In the genomic region with DNA sequence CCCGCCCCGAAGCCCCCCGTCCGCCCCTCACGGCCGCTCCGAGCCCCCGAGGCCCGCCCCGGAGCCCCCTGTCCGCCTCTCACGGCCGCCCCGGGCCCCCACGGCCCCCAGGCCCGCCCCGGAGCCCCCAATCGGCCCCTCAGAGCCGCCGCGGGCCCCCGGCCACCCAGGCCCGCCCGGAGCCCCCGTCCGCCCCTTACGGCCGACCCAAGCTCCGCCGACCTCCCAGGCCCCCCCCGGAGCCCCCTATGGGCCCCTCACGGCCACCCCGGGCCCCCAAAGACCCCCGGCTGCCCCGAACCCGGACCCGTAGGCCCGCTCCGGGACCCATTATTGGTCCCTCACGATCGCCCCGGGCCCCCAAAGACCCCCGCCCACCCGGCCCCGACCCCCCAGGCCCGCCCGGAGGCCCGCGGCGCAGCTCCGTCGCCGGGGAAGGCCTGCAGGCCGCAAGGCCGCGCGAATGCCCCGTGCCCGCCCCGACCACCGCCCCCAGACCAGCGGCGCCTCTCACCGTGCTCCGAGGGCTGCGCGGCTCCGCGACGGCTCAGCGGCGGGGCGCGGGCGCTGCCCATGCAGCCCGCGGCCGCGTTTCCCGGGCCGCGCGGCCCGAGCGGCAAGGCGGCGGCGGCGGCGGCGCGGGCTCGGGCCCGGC, we compare ENCODE assay signal across 8 cellular contexts. TPM values are rescaled to one million over a fixed set of nuclear protein-coding genes. Genes with fewer than 3 reads are reported as not detected.
A peak's percentile ranks its signal among the peaks of the same experiment; 100 is the strongest.
DNase-seq lines count a peak whose midpoint lies in the region; ATAC-seq and TF ChIP-seq lines count a peak whose summit lies in the region.

No MANE protein-coding gene starts in this region.

- ATAC-seq in HG03103 (IDR thresholded peaks at IDR 0.05; ENCODE audit: low read depth, unreplicated experiment) = peak; percentile 0
- no peak for ATAC-seq in GM21825 (IDR thresholded peaks at IDR 0.05; ENCODE audit: unreplicated experiment)
- ATAC-seq in HG03432 (IDR thresholded peaks at IDR 0.05; ENCODE audit: unreplicated experiment) = no peak

- intact Hi-C loops in MCF 10A (cut with micrococcal nuclease) = loop anchor here (1.0 to 5.0 kb wide), 3 partner anchors 15 to 48 kb away; a partner anchor contains a TSS

- H3K27ac Mint-ChIP-seq in MCF 10A (ENCODE audit: low read depth, unreplicated experiment) = peak overlapping the region; percentile 52

- BruUV-seq in MCF 10A (replicated peaks; lab: Mats Ljungman, UMichigan) = no TSS peak

- H3K4me1 ChIP-seq in mesodermal cell (ENCODE audit: control insufficient read depth, insufficient read depth, low read length, poor library complexity, severe bottlenecking) = peaks cover 11% of the 10 kb centered on the region

- peak overlapping the region; percentile 88 for H3K27ac ChIP-seq in 22Rv1
- peak overlapping the region; percentile 93 for H3K27ac ChIP-seq in mesodermal cell (ENCODE audit: low read depth, low read length, severe bottlenecking)

- peak overlapping the region; percentile 83 for H3K4me3 ChIP-seq in mesodermal cell (ENCODE audit: extremely low read depth, insufficient read depth, low read length, poor library complexity, severe bottlenecking)

- WGBS in mesodermal cell (ENCODE audit: insufficient coverage in 2 of 2), 2 experiments = 0 to 2% methylated on average over 35 to 39 of the region's 94 CpGs

- DNase-seq in MCF 10A (ENCODE audit: unreplicated experiment) (no peak), DMS 273 treated with DMSO at 0.1 percent for 48 hours (lab: John Stamatoyannopoulos, UW) (no peak), SHP77 treated with DMSO at 0.1 percent for 48 hours (lab: John Stamatoyannopoulos, UW) (no peak)

- H3K27me3 Mint-ChIP-seq in MCF 10A (ENCODE audit: insufficient read depth, unreplicated experiment) = no peaks in the 10 kb centered on the region

- H3K9me3 ChIP-seq in mesodermal cell (ENCODE audit: control insufficient read depth, low read length) = no peaks in the 10 kb centered on the region

- H3K9me3 Mint-ChIP-seq in MCF 10A (ENCODE audit: unreplicated experiment) = no peaks in the 10 kb centered on the region

- peak overlapping the region; percentile 88 for H3K4me3 Mint-ChIP-seq in MCF 10A (ENCODE audit: unreplicated experiment)

- H3K36me3 Mint-ChIP-seq in MCF 10A (ENCODE audit: insufficient read depth, unreplicated experiment) = peaks cover 34% of the 10 kb centered on the region

- CTCF ChIA-PET in MCF 10A (lab: Yijun Ruan, JAX) = interaction anchor here (0.5 kb wide), 1 partner anchor 9 kb away, joined by 5 read pairs; no protein-coding TSS in a partner anchor

- peaks cover 15% of the 10 kb centered on the region for H3K4me1 Mint-ChIP-seq in MCF 10A (ENCODE audit: insufficient read depth, unreplicated experiment)

- TF ChIP-seq CTCF in 22Rv1 (IDR thresholded peaks at IDR 0.05) = no peak
- TF ChIP-seq CTCF in MCF 10A (IDR thresholded peaks at IDR 0.05; ENCODE audit: unreplicated experiment) = no peak

- H3K36me3 ChIP-seq in mesodermal cell (ENCODE audit: control insufficient read depth, insufficient read depth, low read length) = peaks cover 13% of the 10 kb centered on the region

- POLR2A ChIA-PET in MCF 10A (lab: Yijun Ruan, JAX) = interaction anchor here (0.9 to 4.9 kb wide), 15 partner anchors 8 to 128 kb away, joined by 3 to 55 read pairs (median 8); a partner anchor contains a TSS

RNA-seq across cellular contexts. Expression of a gene that starts 0.5 kb away (rescaled TPM):
- total RNA-seq in MCF 10A (2022) = 218 and 237 TPM in 2 replicates
- 97.2 TPM for polyA plus RNA-seq in mesodermal cell (2013, experiment 1 of 2)
- 73.2 TPM for polyA plus RNA-seq in mesodermal cell (2013, experiment 2 of 2)

RNA-seq across cellular contexts. Expression of a gene that starts 18.3 kb away (rescaled TPM):
- total RNA-seq in MCF 10A (2022) = 82.4 and 92.3 TPM in 2 replicates
- polyA plus RNA-seq in mesodermal cell (2013, experiment 1 of 2) = 60.7 TPM
- 50.7 TPM for polyA plus RNA-seq in mesodermal cell (2013, experiment 2 of 2)
